ENCODE assay signal across 33 cellular contexts in the genomic region with DNA sequence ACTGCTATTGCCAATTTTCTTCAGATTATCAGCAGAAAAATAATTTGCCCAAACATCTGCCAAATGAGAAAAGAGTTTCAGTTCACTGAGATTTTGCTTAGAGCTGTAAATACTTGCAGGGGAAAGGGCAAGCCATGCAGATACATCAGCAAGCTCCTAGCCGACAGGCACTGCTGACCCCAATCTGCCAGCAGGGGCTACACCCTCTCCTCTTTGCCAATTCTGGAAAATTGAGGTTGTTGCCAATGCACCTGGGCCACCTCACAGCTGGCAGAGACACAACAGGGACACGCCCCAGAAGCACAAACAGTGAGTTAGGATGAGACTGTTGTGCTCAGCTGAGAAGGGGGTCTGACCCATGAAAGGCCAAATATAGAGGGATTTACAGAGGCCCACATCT.
"Had no signal": no experiment of that assay in that cellular context is flagged by ENCODE, and none has a peak within 500 bp of the region (broad histone marks: within the 10 kb centered on the region; RNA-seq: fewer than 3 reads in every experiment).

No MANE protein-coding gene starts in this region.

- ATAC-seq: activated CD8-positive, alpha-beta T cell treated with anti-CD3 and anti-CD28 coated beads for 36 hours; activated T-cell treated with anti-CD3 and anti-CD28 coated beads, Interleukin-2, amount 50 U/mL, for 4 hours; activated T-helper 17 cell treated with anti-CD3 and anti-CD28 coated beads, Interleukin-2, amount 50 U/mL, for 72 hours; effector memory CD8-positive, alpha-beta T cell; gastroesophageal sphincter; pancreas; stimulated activated effector memory CD8-positive, alpha-beta T cell treated with anti-CD3 and anti-CD28 coated beads, Interleukin-12 subunit alpha, Interleukin-12 subunit beta, amount 100 ng/mL, for 72 hours had no signal

- H3K36me3 ChIP-seq: brain microvascular endothelial cell, gastroesophageal sphincter, pancreas, prostate gland, sigmoid colon, thoracic aorta, uterus, WERI-Rb-1 had no signal

- H3K4me1 ChIP-seq: gastroesophageal sphincter, pancreas, prostate gland, sigmoid colon, uterus had no signal

- DNase-seq: activated CD4-positive, alpha-beta T cell treated with anti-CD3 and anti-CD28 coated beads, Interleukin-2, amount 50 U/mL, for 1 hour; activated CD4-positive, CD25-positive, alpha-beta regulatory T cell treated with anti-CD3 and anti-CD28 coated beads, Interleukin-2, amount 50 U/mL, for 72 hours; activated CD8-positive, alpha-beta T cell treated with anti-CD3 and anti-CD28 coated beads for 36 hours; activated gamma-delta T cell treated with Interleukin-2 at 50 U/mL for 16 hours; activated naive CD4-positive, alpha-beta T cell treated with anti-CD3 and anti-CD28 coated beads, Interleukin-2, amount 50 U/mL, for 16 hours; activated T-cell treated with anti-CD3 and anti-CD28 coated beads, Interleukin-2, amount 50 U/mL, for 4 hours; amniotic stem cell; brain microvascular endothelial cell; effector memory CD8-positive, alpha-beta T cell; head of caudate nucleus; hippocampal formation; immature natural killer cell; kidney; naive B cell; nephron progenitor cell; nucleus accumbens; pancreas; retina; sigmoid colon; small intestine; stimulated activated CD4-positive, alpha-beta T cell treated with anti-CD3 and anti-CD28 coated beads, Interleukin-4, amount 100 ng/mL, for 24 hours; T1000; uterus; WERI-Rb-1 had no signal

- H3K4me3 Mint-ChIP-seq: activated CD8-positive, alpha-beta T cell treated with anti-CD3 and anti-CD28 coated beads for 36 hours; activated T-cell treated with anti-CD3 and anti-CD28 coated beads, Interleukin-2, amount 50 U/mL, for 4 hours; activated T-helper 17 cell treated with anti-CD3 and anti-CD28 coated beads, Interleukin-2, amount 50 U/mL, for 72 hours; effector memory CD8-positive, alpha-beta T cell; immature natural killer cell; mesothelial cell of epicardium; naive B cell; nephron progenitor cell; stimulated activated effector memory CD8-positive, alpha-beta T cell treated with anti-CD3 and anti-CD28 coated beads, Interleukin-12 subunit alpha, Interleukin-12 subunit beta, amount 100 ng/mL, for 72 hours; stimulated activated naive CD8-positive, alpha-beta T cell treated with anti-CD3 and anti-CD28 coated beads, Interleukin-15, Interleukin-2, amounts not matched to agents 100 ng/mL and 50 ng/mL, for 24 hours; type B pancreatic cell had no signal

- H3K27me3 Mint-ChIP-seq: activated CD8-positive, alpha-beta T cell treated with anti-CD3 and anti-CD28 coated beads for 36 hours; activated T-helper 17 cell treated with anti-CD3 and anti-CD28 coated beads, Interleukin-2, amount 50 U/mL, for 72 hours; effector memory CD8-positive, alpha-beta T cell had no signal

- H3K9me3 ChIP-seq: gastroesophageal sphincter, pancreas, prostate gland, sigmoid colon, thoracic aorta, uterus had no signal

- H3K4me3 ChIP-seq: coronary artery, gastroesophageal sphincter, pancreas, prostate gland, sigmoid colon, thoracic aorta, uterus had no signal

- H3K9me3 Mint-ChIP-seq: activated CD8-positive, alpha-beta T cell treated with anti-CD3 and anti-CD28 coated beads for 36 hours; activated T-cell treated with anti-CD3 and anti-CD28 coated beads, Interleukin-2, amount 50 U/mL, for 4 hours; activated T-helper 17 cell treated with anti-CD3 and anti-CD28 coated beads, Interleukin-2, amount 50 U/mL, for 72 hours; mesothelial cell of epicardium; naive B cell; nephron progenitor cell; stimulated activated effector memory CD8-positive, alpha-beta T cell treated with anti-CD3 and anti-CD28 coated beads, Interleukin-12 subunit alpha, Interleukin-12 subunit beta, amount 100 ng/mL, for 72 hours; stimulated activated naive CD8-positive, alpha-beta T cell treated with anti-CD3 and anti-CD28 coated beads, Interleukin-15, Interleukin-2, amounts not matched to agents 100 ng/mL and 50 ng/mL, for 24 hours; type B pancreatic cell had no signal

- H3K36me3 Mint-ChIP-seq: immature natural killer cell; mesothelial cell of epicardium; naive B cell; stimulated activated effector memory CD8-positive, alpha-beta T cell treated with anti-CD3 and anti-CD28 coated beads, Interleukin-12 subunit alpha, Interleukin-12 subunit beta, amount 100 ng/mL, for 72 hours; type B pancreatic cell had no signal

- H3K27me3 ChIP-seq: brain microvascular endothelial cell, gastroesophageal sphincter, pancreas, sigmoid colon, uterus had no signal

- H3K4me1 Mint-ChIP-seq: activated T-helper 17 cell treated with anti-CD3 and anti-CD28 coated beads, Interleukin-2, amount 50 U/mL, for 72 hours; immature natural killer cell; naive B cell; stimulated activated effector memory CD8-positive, alpha-beta T cell treated with anti-CD3 and anti-CD28 coated beads, Interleukin-12 subunit alpha, Interleukin-12 subunit beta, amount 100 ng/mL, for 72 hours had no signal

- H3K27ac ChIP-seq: brain microvascular endothelial cell, coronary artery, gastroesophageal sphincter, pancreas, prostate gland, sigmoid colon, thoracic aorta, uterus, WERI-Rb-1 had no signal

- H3K27ac Mint-ChIP-seq: activated CD8-positive, alpha-beta T cell treated with anti-CD3 and anti-CD28 coated beads for 36 hours; activated T-helper 17 cell treated with anti-CD3 and anti-CD28 coated beads, Interleukin-2, amount 50 U/mL, for 72 hours; effector memory CD8-positive, alpha-beta T cell; immature natural killer cell; mesothelial cell of epicardium; naive B cell; nephron progenitor cell; stimulated activated effector memory CD8-positive, alpha-beta T cell treated with anti-CD3 and anti-CD28 coated beads, Interleukin-12 subunit alpha, Interleukin-12 subunit beta, amount 100 ng/mL, for 72 hours; stimulated activated naive CD8-positive, alpha-beta T cell treated with anti-CD3 and anti-CD28 coated beads, Interleukin-15, Interleukin-2, amounts not matched to agents 100 ng/mL and 50 ng/mL, for 24 hours; type B pancreatic cell had no signal
